ENCODE assay signal across 8 cellular contexts in genomic region chr12:123972448-123973401, GRCh38. TPM values are rescaled to one million over a fixed set of nuclear protein-coding genes. Genes with fewer than 3 reads are reported as not detected.
A peak's percentile ranks its signal among the peaks of the same experiment; 100 is the strongest.
DNase-seq lines count a peak whose midpoint lies in the region; ATAC-seq and TF ChIP-seq lines count a peak whose summit lies in the region.

TSS of gene CCDC92 (minus strand) at chr12:123972831. CDS start at chr12:123944305, 28,526 bp downstream.
TSS of gene ZNF664 (plus strand) at chr12:123973215. CDS start at chr12:124012145, 38,930 bp downstream.

- no peaks in the 10 kb centered on the region for H3K9me3 ChIP-seq in cardiac muscle cell (ENCODE audit: low read depth)

- H3K27ac ChIP-seq in cardiac muscle cell = peak within 1 kb of the TSS; percentile 86

- H3K9me3 Mint-ChIP-seq in activated naive CD8-positive, alpha-beta T cell treated with anti-CD3 and anti-CD28 coated beads, Interleukin-2, amount 50 U/mL, for 24 hours = no peaks in the 10 kb centered on the region
- no peaks in the 10 kb centered on the region for H3K9me3 Mint-ChIP-seq in type B pancreatic cell

- peaks cover 28% of the 10 kb centered on the region for H3K27me3 ChIP-seq in cardiac muscle cell

- peaks cover 34% of the 10 kb centered on the region for H3K4me1 Mint-ChIP-seq in activated naive CD8-positive, alpha-beta T cell treated with anti-CD3 and anti-CD28 coated beads, Interleukin-2, amount 50 U/mL, for 24 hours
- peaks cover 29% of the 10 kb centered on the region for H3K4me1 Mint-ChIP-seq in type B pancreatic cell (ENCODE audit: unreplicated experiment)

- peaks cover 12% of the 10 kb centered on the region for H3K4me1 ChIP-seq in cardiac muscle cell (ENCODE audit: low read depth)

- peak; percentile 96 for DNase-seq in GM12865 (ENCODE audit: low read depth)
- peak; percentile 90 for DNase-seq in NCI-H1092 treated with DMSO at 0.1 percent for 48 hours (lab: John Stamatoyannopoulos, UW)
- DNase-seq in SW 1271 (lab: John Stamatoyannopoulos, UW) = peak; percentile 72 to 88
- DNase-seq in activated naive CD8-positive, alpha-beta T cell treated with anti-CD3 and anti-CD28 coated beads, Interleukin-2, amount 50 U/mL, for 24 hours = peak; percentile 95
- DNase-seq in cardiac muscle cell (ENCODE audit: low read depth in 1 of 2, low spot score in 1 of 2) = peak; percentile 95 to 97
- peak; percentile 81 to 98 (median 86) for DNase-seq in posterior cingulate gyrus
- peak; percentile 98 for DNase-seq in type B pancreatic cell (ENCODE audit: extremely low spot score, unreplicated experiment)

- peak within 1 kb of the TSS; percentile 91 for H3K4me3 Mint-ChIP-seq in activated naive CD8-positive, alpha-beta T cell treated with anti-CD3 and anti-CD28 coated beads, Interleukin-2, amount 50 U/mL, for 24 hours
- peak within 1 kb of the TSS; percentile 99 for H3K4me3 Mint-ChIP-seq in type B pancreatic cell

- TF ChIP-seq CTCF in GM12865 (IDR thresholded peaks at IDR 0.05; ENCODE audit: insufficient read depth, low read depth, low read length, missing control alignments) (peak; percentile 26), cardiac muscle cell (IDR thresholded peaks at IDR 0.05; ENCODE audit: low read depth, low read length) (peak; percentile 4), type B pancreatic cell (conservative IDR thresholded peaks at IDR 0.05) (peak; percentile 37)

- peaks cover 2% of the 10 kb centered on the region for H3K27me3 Mint-ChIP-seq in activated naive CD8-positive, alpha-beta T cell treated with anti-CD3 and anti-CD28 coated beads, Interleukin-2, amount 50 U/mL, for 24 hours
- no peaks in the 10 kb centered on the region for H3K27me3 Mint-ChIP-seq in type B pancreatic cell

- peak within 1 kb of the TSS; percentile 81 for H3K27ac Mint-ChIP-seq in activated naive CD8-positive, alpha-beta T cell treated with anti-CD3 and anti-CD28 coated beads, Interleukin-2, amount 50 U/mL, for 24 hours
- peak within 1 kb of the TSS; percentile 97 for H3K27ac Mint-ChIP-seq in type B pancreatic cell

- peaks cover 3% of the 10 kb centered on the region for H3K36me3 ChIP-seq in cardiac muscle cell

- ATAC-seq in HG02610 (IDR thresholded peaks at IDR 0.05; ENCODE audit: unreplicated experiment) = peak; percentile 83
- ATAC-seq in activated naive CD8-positive, alpha-beta T cell treated with anti-CD3 and anti-CD28 coated beads, Interleukin-2, amount 50 U/mL, for 24 hours = peak; percentile 86

- H3K36me3 Mint-ChIP-seq in activated naive CD8-positive, alpha-beta T cell treated with anti-CD3 and anti-CD28 coated beads, Interleukin-2, amount 50 U/mL, for 24 hours (ENCODE audit: low read depth) = peaks cover 20% of the 10 kb centered on the region
- peaks cover 28% of the 10 kb centered on the region for H3K36me3 Mint-ChIP-seq in type B pancreatic cell

- H3K4me3 ChIP-seq in GM12865 (ENCODE audit: low read depth, low read length) = peak within 1 kb of the TSS; percentile 69
- H3K4me3 ChIP-seq in cardiac muscle cell = peak within 1 kb of the TSS; percentile 99

- intact Hi-C loops in posterior cingulate gyrus (cut with DNase I) = no loop called here

RNA-seq across cellular contexts. Expression of gene CCDC92, which starts in this region (rescaled TPM):
- total RNA-seq in cardiac muscle cell (39.0 and 49.3 TPM in 2 replicates), type B pancreatic cell (ENCODE audit: low replicate concordance) (22.4 and 22.9 TPM in 2 replicates)
- 67.0 and 88.7 TPM in 2 replicates for polyA plus RNA-seq in cardiac muscle cell

RNA-seq across cellular contexts. Expression of gene ZNF664, which starts in this region (rescaled TPM):
- total RNA-seq in cardiac muscle cell (78.9 and 115 TPM in 2 replicates), type B pancreatic cell (ENCODE audit: low replicate concordance) (140 and 149 TPM in 2 replicates)
- polyA plus RNA-seq in cardiac muscle cell = 40.5 and 43.4 TPM in 2 replicates

Comparison
In these comparisons a context has a peak if more than half of its experiments do, and no peak if none do; other contexts are left out.
1. Peak in every context shown above with its lines: DNase-seq, ATAC-seq, H3K4me3 ChIP-seq and H3K27ac ChIP-seq.